8 cellular contexts compared by ENCODE assay signal in the genomic region with DNA sequence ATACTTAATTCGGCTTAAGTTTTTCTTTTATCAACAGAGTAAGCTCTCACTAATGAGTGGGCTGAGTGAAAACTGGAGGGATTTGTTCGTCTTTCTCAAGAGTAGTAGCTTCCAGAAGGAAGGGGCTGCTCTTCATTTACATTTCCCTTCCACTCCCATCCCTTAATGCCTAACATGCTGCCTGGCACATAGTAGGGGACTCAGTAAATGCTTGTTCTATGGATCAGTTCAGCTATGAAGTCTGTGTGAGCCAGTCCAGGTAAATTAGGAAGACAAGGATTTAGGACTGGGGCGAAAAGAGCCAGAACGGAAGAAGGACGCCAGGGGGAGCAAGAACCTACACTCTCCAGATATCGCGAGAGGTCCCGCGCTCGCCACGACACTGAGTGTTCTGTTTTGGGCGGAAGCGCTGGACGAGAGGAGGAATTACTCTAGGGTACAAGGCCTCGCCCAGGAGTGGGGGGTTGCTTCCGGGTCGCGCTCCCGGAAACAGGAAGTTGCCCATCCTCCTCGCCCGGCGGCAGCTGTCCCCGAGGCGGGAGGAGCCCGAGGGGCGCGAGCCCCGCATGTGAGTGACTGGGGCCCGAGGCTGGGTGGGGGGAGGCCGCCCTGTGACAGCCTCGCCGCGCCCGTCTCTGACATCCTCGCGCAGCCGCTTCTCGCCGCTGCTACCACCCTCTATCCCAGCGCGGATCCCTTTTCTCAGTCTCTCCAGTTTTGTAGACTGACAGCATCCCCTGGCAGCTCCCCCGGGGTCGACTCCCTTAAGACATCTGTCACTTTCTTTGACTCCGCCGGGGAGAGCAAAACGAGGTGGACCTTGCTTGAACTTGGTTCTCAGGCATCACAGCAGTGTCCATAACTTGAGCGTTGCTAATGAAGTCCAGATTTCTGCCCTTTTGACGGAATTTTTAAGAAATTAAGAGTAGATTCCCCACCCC. TPM values are rescaled to one million over a fixed set of nuclear protein-coding genes. Genes with fewer than 3 reads are reported as not detected.
DNase-seq lines count a peak whose midpoint lies in the region; ATAC-seq and TF ChIP-seq lines count a peak whose summit lies in the region.

C6orf89 (plus strand) TSS at position 492 of the 941 bp plus-strand sequence. CDS start 13,493 bp downstream, outside the sequence.

- no peaks in the 10 kb centered on the region for H3K27me3 ChIP-seq in CD8-positive, alpha-beta memory T cell (ENCODE audit: insufficient read depth, low read length, poor library complexity, severe bottlenecking)
- H3K27me3 ChIP-seq in dorsolateral prefrontal cortex (no peaks in the 10 kb centered on the region), right lobe of liver (no peaks in the 10 kb centered on the region)

- intact Hi-C loops in activated CD4-positive, alpha-beta memory T cell treated with anti-CD3 and anti-CD28 coated beads for 36 hours (cut with micrococcal nuclease), result loop anchor here (1.0 to 2.0 kb wide), 6 partner anchors 10 to 323 kb away; no protein-coding TSS in a partner anchor
- intact Hi-C loops in dorsolateral prefrontal cortex (cut with DNase I), result loop anchor here (1.0 to 10.0 kb wide), 8 partner anchors 93 to 549 kb away; partner anchors contain the start of genes PIM1 (in 2 of the 2), CMTR1 (in 1 of the 2) and MTCH1 (in 1 of the 2)
- intact Hi-C loops in right lobe of liver (cut with DNase I), result no loop called here

- POLR2A ChIA-PET in CD8-positive, alpha-beta memory T cell (lab: Charles Lee), result interaction anchor here (1.1 to 2.4 kb wide), 6 partner anchors 12 to 285 kb away, joined by 3 to 21 read pairs (median 10); partner anchors contain the start of genes MTCH1 and PPIL1
- POLR2A ChIA-PET in activated CD4-positive, alpha-beta memory T cell treated with anti-CD3 and anti-CD28 coated beads for 36 hours (lab: Charles Lee), result interaction anchor here (0.6 to 1.7 kb wide), 8 partner anchors 11 to 324 kb away, joined by 3 to 11 read pairs (median 4); partner anchors contain the start of genes MTCH1 and PPIL1

- CTCF ChIA-PET in CD8-positive, alpha-beta memory T cell (lab: Charles Lee), result interaction anchor here (0.6 to 5.0 kb wide), 32 partner anchors 9 to 337 kb away, joined by 3 to 93 read pairs (median 4); partner anchors contain the start of genes MTCH1 and PPIL1
- CTCF ChIA-PET in activated CD4-positive, alpha-beta memory T cell treated with anti-CD3 and anti-CD28 coated beads for 36 hours (lab: Charles Lee), result interaction anchor here (0.5 to 8.5 kb wide), 37 partner anchors 9 to 391 kb away, joined by 3 to 138 read pairs (median 4); partner anchors contain the start of genes MTCH1 and PPIL1

- peak within 1 kb of the TSS; percentile 79 to 96 (median 91) for H3K4me3 Mint-ChIP-seq in CD8-positive, alpha-beta memory T cell
- H3K4me3 Mint-ChIP-seq in activated CD4-positive, alpha-beta memory T cell treated with anti-CD3 and anti-CD28 coated beads for 36 hours, result peak within 1 kb of the TSS; percentile 88

- peaks cover 0 to 3% (median 2%) of the 10 kb centered on the region in 3 donors for H3K36me3 Mint-ChIP-seq in CD8-positive, alpha-beta memory T cell
- no peaks in the 10 kb centered on the region for H3K36me3 Mint-ChIP-seq in activated CD4-positive, alpha-beta memory T cell treated with anti-CD3 and anti-CD28 coated beads for 36 hours

- peaks cover 32 to 50% (median 50%) of the 10 kb centered on the region in 3 donors for H3K4me1 Mint-ChIP-seq in CD8-positive, alpha-beta memory T cell
- peaks cover 36% of the 10 kb centered on the region for H3K4me1 Mint-ChIP-seq in activated CD4-positive, alpha-beta memory T cell treated with anti-CD3 and anti-CD28 coated beads for 36 hours (ENCODE audit: low read depth)

- no peaks in the 10 kb centered on the region for H3K9me3 Mint-ChIP-seq in CD8-positive, alpha-beta memory T cell
- no peaks in the 10 kb centered on the region for H3K9me3 Mint-ChIP-seq in activated CD4-positive, alpha-beta memory T cell treated with anti-CD3 and anti-CD28 coated beads for 36 hours

- H3K4me3 ChIP-seq in CD8-positive, alpha-beta memory T cell (ENCODE audit: low read length), result peak within 1 kb of the TSS; percentile 72
- H3K4me3 ChIP-seq in dorsolateral prefrontal cortex, result peak within 1 kb of the TSS; percentile 64 to 97 (median 85)
- H3K4me3 ChIP-seq in right lobe of liver, result peak within 1 kb of the TSS; percentile 88 to 93 (median 91)

- TF ChIP-seq CTCF in dorsolateral prefrontal cortex (IDR thresholded peaks at IDR 0.05 in 54 of 56, conservative IDR thresholded peaks at IDR 0.05 in 2 of 56; ENCODE audit: low read depth in 1 of 56, partially characterized antibody in 56 of 56) (peak; percentile 82 to 98 (median 95)), right lobe of liver (IDR thresholded peaks at IDR 0.05) (peak; percentile 80 to 93 (median 84))

- peak within 1 kb of the TSS; percentile 82 for H3K27ac ChIP-seq in CD8-positive, alpha-beta memory T cell (ENCODE audit: low read depth, low read length)
- H3K27ac ChIP-seq in dorsolateral prefrontal cortex (peak within 1 kb of the TSS; percentile 53 to 99 (median 94)), right lobe of liver (peak within 1 kb of the TSS; percentile 53 to 71 (median 54))

- peak within 1 kb of the TSS; percentile 84 to 97 (median 96) for H3K27ac Mint-ChIP-seq in CD8-positive, alpha-beta memory T cell
- H3K27ac Mint-ChIP-seq in activated CD4-positive, alpha-beta memory T cell treated with anti-CD3 and anti-CD28 coated beads for 36 hours, result peak within 1 kb of the TSS; percentile 92

- no peaks in the 10 kb centered on the region for H3K36me3 ChIP-seq in CD8-positive, alpha-beta memory T cell (ENCODE audit: insufficient read depth, low read length)
- no peaks in the 10 kb centered on the region for H3K36me3 ChIP-seq in right lobe of liver

- TF ChIP-seq POLR2A in right lobe of liver (IDR thresholded peaks at IDR 0.05), result peak; percentile 65

- DNase-seq in CD8-positive, alpha-beta memory T cell, result peak; percentile 95 to 99 (median 97)
- DNase-seq in HK-2 (ENCODE audit: unreplicated experiment) (peak; percentile 97), NCI-H82 treated with DMSO at 0.1 percent for 48 hours (lab: John Stamatoyannopoulos, UW; ENCODE audit: unreplicated experiment) (peak; percentile 99), dorsolateral prefrontal cortex (peak; percentile 97 to 99 (median 98)), right lobe of liver (peak; percentile 97 to 98 (median 98))
- peak; percentile 98 for DNase-seq in activated CD4-positive, alpha-beta memory T cell treated with anti-CD3 and anti-CD28 coated beads for 36 hours
- peak; percentile 94 to 97 for DNase-seq in stimulated activated CD4-positive, alpha-beta T cell treated with anti-CD3 and anti-CD28 coated beads, Interleukin-4, amount 100 ng/mL, for 4 hours

- no peaks in the 10 kb centered on the region for H3K9me3 ChIP-seq in CD8-positive, alpha-beta memory T cell (ENCODE audit: low read length)
- H3K9me3 ChIP-seq in right lobe of liver, result no peaks in the 10 kb centered on the region

- H3K27me3 Mint-ChIP-seq in CD8-positive, alpha-beta memory T cell, result no peaks in the 10 kb centered on the region
- no peaks in the 10 kb centered on the region for H3K27me3 Mint-ChIP-seq in activated CD4-positive, alpha-beta memory T cell treated with anti-CD3 and anti-CD28 coated beads for 36 hours

- WGBS in right lobe of liver (ENCODE audit: insufficient coverage, low coverage, low lambda C conversion rate, missing lambda C conversion rate), result 6% methylated on average over 19 of the region's 48 CpGs

- peak; percentile 89 for ATAC-seq in GM19452 (IDR thresholded peaks at IDR 0.05; ENCODE audit: unreplicated experiment)
- ATAC-seq in right lobe of liver, result peak; percentile 100

- H3K4me1 ChIP-seq in CD8-positive, alpha-beta memory T cell (ENCODE audit: insufficient read depth, low read length), result peaks cover 34% of the 10 kb centered on the region
- peaks cover 0 to 9% (median 3%) of the 10 kb centered on the region in 4 donors for H3K4me1 ChIP-seq in right lobe of liver

RNA-seq across cellular contexts. Expression of gene C6orf89, which starts in this region (rescaled TPM):
- total RNA-seq in CD8-positive, alpha-beta memory T cell, result 10 to 100 TPM; 37.4 to 40.0 TPM
- 51.6 TPM for polyA plus RNA-seq in CD8-positive, alpha-beta memory T cell
- 10 to 100 TPM; 29.2 to 29.8 TPM for total RNA-seq in activated CD4-positive, alpha-beta memory T cell treated with anti-CD3 and anti-CD28 coated beads for 36 hours
- total RNA-seq in dorsolateral prefrontal cortex (10 to 100 TPM; 52.9 to 88.0 (median 72.2) TPM), right lobe of liver (10 to 100 TPM; 29.0 to 37.0 (median 32.1) TPM)

Comparison
In these comparisons a context has a peak if more than half of its experiments do, and no peak if none do; other contexts are left out.
1. Peak in every context shown above with its lines: DNase-seq, ATAC-seq, H3K4me3 ChIP-seq and H3K27ac ChIP-seq.
2. intact Hi-C loops: an anchor here in activated CD4-positive, alpha-beta memory T cell treated with anti-CD3 and anti-CD28 coated beads for 36 hours (1.0 to 2.0 kb wide) and dorsolateral prefrontal cortex (1.0 to 10.0 kb wide); none called in right lobe of liver.